In genomic region chr5:92552206-92553160, GRCh38 we compare ENCODE assay signal across 11 cellular contexts.
DNase-seq lines count a peak whose midpoint lies in the region; ATAC-seq, FAIRE-seq and TF ChIP-seq lines count a peak whose summit lies in the region.
"Had no signal": no experiment of that assay in that cellular context is flagged by ENCODE, and none has a peak within 500 bp of the region (broad histone marks: within the 10 kb centered on the region; RNA-seq: fewer than 3 reads in every experiment).

No MANE protein-coding gene starts in this region.

- in situ Hi-C loops in IMR-90 (cut with MboI; ENCODE audit: low sequenced_read_pairs): no loop called here
- in situ Hi-C loops in HAP-1 (cut with MboI; ENCODE audit: low sequenced_read_pairs): no loop called here

- H2BK5ac ChIP-seq in IMR-90 (ENCODE audit: low read depth, low read length, poor library complexity, severe bottlenecking): peak overlapping the region; percentile 100

- TF ChIP-seq POLR2A in IMR-90 (IDR thresholded peaks at IDR 0.05; ENCODE audit: low read depth, low read length): no peak

- peak overlapping the region; percentile 96 for H3K14ac ChIP-seq in IMR-90 (replicated peaks; ENCODE audit: low read depth, low read length)

- H4K8ac ChIP-seq in IMR-90 (ENCODE audit: low read depth in 2 of 2, low read length in 2 of 2): peak overlapping the region; percentile 37 to 99

- peak overlapping the region; percentile 98 for H3K4ac ChIP-seq in IMR-90 (ENCODE audit: low read depth, low read length)

- no peak for FAIRE-seq in keratinocyte (lab: Jason Lieb, UNC)
- FAIRE-seq: endometrium had no signal

- H3K4me2 ChIP-seq in IMR-90 (ENCODE audit: low read depth, low read length) (peak overlapping the region; percentile 80; the same call in 1 of the 2 replicates), keratinocyte (ENCODE audit: control insufficient read depth, extremely low read depth, insufficient read depth, low read depth, low read length) (peak overlapping the region; percentile 28)

- H3K27ac ChIP-seq in IMR-90 (ENCODE audit: insufficient read depth, low read length): peak overlapping the region; percentile 53
- H3K27ac ChIP-seq in keratinocyte (ENCODE audit: control insufficient read depth, insufficient read depth, low read length): peak overlapping the region; percentile 15

- ATAC-seq in IMR-90 (ENCODE audit: low read depth) (peak; percentile 83), GM18870 (IDR thresholded peaks at IDR 0.05; ENCODE audit: unreplicated experiment) (no peak)
- ATAC-seq: activated CD4-positive, alpha-beta T cell treated with anti-CD3 and anti-CD28 coated beads for 36 hours had no signal

- H2AFZ ChIP-seq in IMR-90 (replicated peaks; ENCODE audit: low read length, poor library complexity): no peak overlapping the region
- no peak overlapping the region for H2AFZ ChIP-seq in keratinocyte (ENCODE audit: control insufficient read depth, low read length)

- peak overlapping the region; percentile 97; the same call in 1 of the 2 replicates for H4K5ac ChIP-seq in IMR-90 (ENCODE audit: low read depth, low read length)

- peak overlapping the region; percentile 83 for H2BK15ac ChIP-seq in IMR-90 (ENCODE audit: low read depth, low read length)

- H3K23ac ChIP-seq in IMR-90 (ENCODE audit: low read depth, low read length): peak overlapping the region; percentile 98

- POLR2A ChIA-PET in IMR-90 (lab: Charles Lee; ENCODE audit: unreplicated experiment): interaction anchor here (0.5 to 0.7 kb wide), 3 partner anchors 137 to 1049 kb away, joined by 3 to 8 read pairs (median 3); no protein-coding TSS in a partner anchor

- peak; percentile 77 for DNase-seq in AG20443 (ENCODE audit: low spot score)
- peak; percentile 99 for DNase-seq in IMR-90
- peak; percentile 58 to 94 for DNase-seq in SW 1271 (lab: John Stamatoyannopoulos, UW)
- peak; percentile 25 for DNase-seq in keratinocyte (ENCODE audit: low read depth, low spot score)
- DNase-seq in HAP-1 (ENCODE audit: low spot score in 2 of 2): no peak
- DNase-seq in iPS-NIHi7 (ENCODE audit: extremely low spot score): no peak
- DNase-seq in activated gamma-delta T cell treated with Interleukin-2 at 50 U/mL for 16 hours: no peak
- DNase-seq: activated CD4-positive, alpha-beta T cell treated with anti-CD3 and anti-CD28 coated beads for 36 hours had no signal

- H3K79me1 ChIP-seq in IMR-90 (ENCODE audit: low read depth in 1 of 2, low read length in 2 of 2): no peaks in the 10 kb centered on the region

- H3K27me3 ChIP-seq in IMR-90 (ENCODE audit: control insufficient read depth, insufficient read depth, low read length) (no peaks in the 10 kb centered on the region), keratinocyte (ENCODE audit: control insufficient read depth, extremely low read depth, insufficient read depth, low read length) (no peaks in the 10 kb centered on the region), HAP-1 (ENCODE audit: low read depth) (no peaks in the 10 kb centered on the region)

- no peaks in the 10 kb centered on the region for H3K79me2 ChIP-seq in keratinocyte (ENCODE audit: control insufficient read depth, insufficient read depth, low read length)

- WGBS in IMR-90 (ENCODE audit: extremely low coverage in 2 of 2, insufficient read length in 1 of 2), 2 experiments: no CpG with 5 or more reads among the region's 8 CpGs

- BruUV-seq in IMR-90 (replicated peaks; lab: Mats Ljungman, UMichigan): no TSS peak

- TF ChIP-seq RAD21 in IMR-90 (IDR thresholded peaks at IDR 0.05; ENCODE audit: low read length): peak; percentile 24; the same call in 1 of the 2 replicates

- H3K56ac ChIP-seq in IMR-90 (ENCODE audit: extremely low read depth, insufficient read depth, low read length): peak overlapping the region; percentile 95

- no peak overlapping the region; the same call in 1 of the 2 replicates for H3K4me3 ChIP-seq in IMR-90 (ENCODE audit: insufficient read depth, low read depth, low read length)
- H3K4me3 ChIP-seq in keratinocyte (ENCODE audit: control insufficient read depth in 2 of 3, extremely low read depth in 1 of 3, insufficient read depth in 2 of 3, low read depth in 1 of 3, low read length in 3 of 3): no peak overlapping the region
- no peak overlapping the region for H3K4me3 ChIP-seq in HAP-1
- H3K4me3 ChIP-seq: skin epidermis had no signal

- H2BK120ac ChIP-seq in IMR-90 (ENCODE audit: low read depth, low read length): peak overlapping the region; percentile 100

- peak overlapping the region; percentile 96 for H4K91ac ChIP-seq in IMR-90 (ENCODE audit: insufficient read depth, low read depth, low read length)

- TF ChIP-seq CTCF in IMR-90 (conservative IDR thresholded peaks at IDR 0.05; ENCODE audit: low read depth, low read length) (no peak), keratinocyte (optimal IDR thresholded peaks at IDR 0.05 in 1 of 3, IDR thresholded peaks at IDR 0.05 in 1 of 3, conservative IDR thresholded peaks at IDR 0.05 in 1 of 3; ENCODE audit: extremely low read depth in 1 of 3, insufficient read depth in 2 of 3, low read length in 3 of 3) (no peak)

- CTCF ChIA-PET in IMR-90 (lab: Yijun Ruan, JAX): no interaction called here

- intact Hi-C loops in IMR-90 (cut with micrococcal nuclease): loop anchor here (1.0 to 10.0 kb wide), 4 partner anchors 240 to 1252 kb away; partner anchors contain the start of genes NR2F1 and NR2F1-AS1

- dilution Hi-C loops in IMR-90 (cut with HindIII; ENCODE audit: low sequenced_read_pairs, unreplicated experiment) (no loop called here), keratinocyte (cut with MboI; ENCODE audit: extremely low pct_ligation_motif_present, low sequenced_read_pairs) (no loop called here)

- H3K36me3 ChIP-seq in IMR-90 (ENCODE audit: control insufficient read depth, insufficient read depth, low read length): no peaks in the 10 kb centered on the region
- H3K36me3 ChIP-seq in keratinocyte (ENCODE audit: control insufficient read depth in 2 of 2, extremely low read depth in 1 of 2, insufficient read depth in 2 of 2, low read length in 2 of 2): no peaks in the 10 kb centered on the region
- no peaks in the 10 kb centered on the region for H3K36me3 ChIP-seq in HAP-1 (replicated peaks)

- H2AK5ac ChIP-seq in IMR-90 (ENCODE audit: low read depth, low read length): peak overlapping the region; percentile 73; the same call in 1 of the 2 replicates

- no peak overlapping the region for H2AK9ac ChIP-seq in IMR-90 (replicated peaks; ENCODE audit: low read depth, low read length, poor library complexity)

- H3K4me1 ChIP-seq in IMR-90 (ENCODE audit: control insufficient read depth, insufficient read depth, low read length): no peaks in the 10 kb centered on the region; the same call in 1 of the 2 replicates
- H3K4me1 ChIP-seq in keratinocyte (ENCODE audit: control insufficient read depth, extremely low read depth, insufficient read depth, low read length): no peaks in the 10 kb centered on the region
- H3K4me1 ChIP-seq in HAP-1: peaks cover 12% of the 10 kb centered on the region; the same call in 1 of the 2 replicates

- H4K20me1 ChIP-seq in IMR-90 (ENCODE audit: insufficient read depth, low read length) (no peaks in the 10 kb centered on the region), keratinocyte (ENCODE audit: control insufficient read depth, extremely low read depth, insufficient read depth, low read length) (no peaks in the 10 kb centered on the region)

- H3K18ac ChIP-seq in IMR-90 (ENCODE audit: low read depth, low read length): peak overlapping the region; percentile 99

- H3K9me3 ChIP-seq in IMR-90 (ENCODE audit: control insufficient read depth, insufficient read depth, low read length): no peaks in the 10 kb centered on the region
- H3K9me3 ChIP-seq in keratinocyte (ENCODE audit: control insufficient read depth, low read depth, low read length): no peaks in the 10 kb centered on the region
- H3K9me3 ChIP-seq in HAP-1: no peaks in the 10 kb centered on the region

- H3K9ac ChIP-seq in IMR-90 (ENCODE audit: low read depth, low read length) (peak overlapping the region; percentile 5; the same call in 1 of the 2 replicates), keratinocyte (ENCODE audit: control insufficient read depth, extremely low read depth, insufficient read depth, low read length) (no peak overlapping the region)

- peak overlapping the region; percentile 100 for H2BK20ac ChIP-seq in IMR-90 (ENCODE audit: low read depth, low read length)

- H3K9me1 ChIP-seq in IMR-90 (ENCODE audit: insufficient read depth, low read length) (no peaks in the 10 kb centered on the region), keratinocyte (ENCODE audit: control insufficient read depth, extremely low read depth, insufficient read depth, low read length) (no peaks in the 10 kb centered on the region)

TF ChIP-seq in IMR-90, 13 proteins besides CTCF, POLR2A, EP300 and RAD21 (continues in another document):
- TF ChIP-seq CEBPB (IDR thresholded peaks at IDR 0.05; ENCODE audit: low read depth, low read length) (peak; percentile 98), FOS (IDR thresholded peaks at IDR 0.05; ENCODE audit: low read depth, low read length) (peak; percentile 85), SMC3 (IDR thresholded peaks at IDR 0.05; ENCODE audit: low read depth, low read length) (no peak), NFE2L2 (IDR thresholded peaks at IDR 0.05; ENCODE audit: low read depth, low read length) (no peak), CHD1 (IDR thresholded peaks at IDR 0.05; ENCODE audit: low read depth, low read length) (no peak), USF2 (IDR thresholded peaks at IDR 0.05; ENCODE audit: low read depth, low read length) (no peak), MAFK (IDR thresholded peaks at IDR 0.05; ENCODE audit: low read depth, low read length) (peak; percentile 43), RCOR1 (IDR thresholded peaks at IDR 0.05; ENCODE audit: insufficient replicate concordance, low read length) (peak; percentile 64), BHLHE40 (IDR thresholded peaks at IDR 0.05; ENCODE audit: low read depth, low read length) (peak; percentile 73), MXI1 (IDR thresholded peaks at IDR 0.05; ENCODE audit: borderline replicate concordance, low read depth, low read length) (no peak)

Comparison
In these comparisons a context has a peak if more than half of its experiments do, and no peak if none do; other contexts are left out.
1. DNase-seq: peak in AG20443 (single experiment), IMR-90 (single experiment), SW 1271 (2 of 2) and keratinocyte (single experiment); none in HAP-1 (0 of 2), iPS-NIHi7 (single experiment) and activated gamma-delta T cell treated with Interleukin-2 at 50 U/mL for 16 hours (single experiment).